Comparison of ENCODE assay signal across 8 cellular contexts in the genomic region with DNA sequence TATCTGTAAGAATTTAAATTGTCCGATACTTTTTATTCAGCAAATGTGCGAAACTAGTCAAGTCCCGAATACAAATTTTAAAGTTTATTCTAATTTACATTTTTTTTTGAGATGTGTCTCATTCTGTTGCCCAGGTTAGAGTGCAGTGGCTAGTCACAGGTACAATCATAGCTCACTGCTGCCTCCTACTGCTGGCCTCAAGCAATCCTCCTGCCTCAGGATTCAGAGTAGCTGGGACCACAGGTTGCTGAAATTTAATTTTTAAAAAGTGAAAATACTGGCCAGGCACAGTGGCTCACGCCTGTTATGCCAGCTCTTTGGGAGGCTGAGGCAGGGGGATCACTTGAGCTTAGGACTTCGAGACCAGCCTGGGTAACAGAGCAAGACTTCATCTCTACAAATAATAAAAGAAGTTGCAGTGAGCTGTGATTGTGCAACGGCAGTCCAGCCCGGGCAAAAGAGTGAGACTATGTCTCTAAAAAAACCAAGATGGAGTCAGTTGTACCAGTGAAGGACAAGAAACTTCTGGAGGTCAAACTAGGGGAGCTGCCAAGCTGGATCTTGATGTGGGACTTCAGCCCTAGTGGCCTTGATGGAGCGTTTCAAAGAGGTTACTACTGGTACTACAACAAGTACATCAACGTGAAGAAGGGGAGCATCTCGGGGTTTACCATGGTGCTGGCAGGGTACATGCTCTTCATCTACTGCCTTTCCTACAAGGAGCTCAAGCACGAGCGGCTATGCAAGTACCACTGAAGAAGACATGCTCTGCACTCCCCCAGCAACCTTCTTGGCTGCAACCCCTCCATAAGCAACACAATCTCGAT. TPM values are rescaled to one million over a fixed set of nuclear protein-coding genes. Genes with fewer than 3 reads are reported as not detected.
A peak's percentile ranks its signal among the peaks of the same experiment; 100 is the strongest.
DNase-seq lines count a peak whose midpoint lies in the region; ATAC-seq and TF ChIP-seq lines count a peak whose summit lies in the region.

No MANE protein-coding gene starts in this region.

- peaks cover 33% of the 10 kb centered on the region for H3K79me2 ChIP-seq in DND-41 (ENCODE audit: insufficient read depth, low read length)

- no peaks in the 10 kb centered on the region; the same call in 1 of the 2 replicates for H4K20me1 ChIP-seq in DND-41 (ENCODE audit: insufficient read depth, low read length)

- peak; percentile 74 for ATAC-seq in DND-41 (ENCODE audit: insufficient read depth, low read depth)
- ATAC-seq in gastroesophageal sphincter = no peak
- no peak for ATAC-seq in HG02938 (IDR thresholded peaks at IDR 0.05; ENCODE audit: unreplicated experiment)
- ATAC-seq in GM18498 (IDR thresholded peaks at IDR 0.05; ENCODE audit: unreplicated experiment) = no peak
- ATAC-seq in GM18861 (IDR thresholded peaks at IDR 0.05; ENCODE audit: unreplicated experiment) = no peak

- TF ChIP-seq CTCF in DND-41 (IDR thresholded peaks at IDR 0.05; ENCODE audit: borderline replicate concordance, extremely low read depth, low read length, poor library complexity, severe bottlenecking) = peak; percentile 71
- TF ChIP-seq CTCF in gastroesophageal sphincter (IDR thresholded peaks at IDR 0.05) = peak; percentile 21 to 48 (median 40)

- H3K27ac ChIP-seq in DND-41 (ENCODE audit: low read length) (no peak overlapping the region), gastroesophageal sphincter (no peak overlapping the region)

- H3K9ac ChIP-seq in DND-41 (ENCODE audit: low read depth, low read length) = no peak overlapping the region

- H3K36me3 ChIP-seq in DND-41 (ENCODE audit: insufficient read depth, low read length) (peaks cover 40% of the 10 kb centered on the region), gastroesophageal sphincter (peaks cover 2 to 56% of the 10 kb centered on the region in 2 donors)

- no peaks in the 10 kb centered on the region for H3K9me3 ChIP-seq in DND-41 (ENCODE audit: insufficient read depth, low read length, severe bottlenecking)
- no peaks in the 10 kb centered on the region for H3K9me3 ChIP-seq in gastroesophageal sphincter

- H2AFZ ChIP-seq in DND-41 (ENCODE audit: low read depth, low read length) = no peak overlapping the region

- TF ChIP-seq EP300 in gastroesophageal sphincter (IDR thresholded peaks at IDR 0.05) = no peak

- H3K4me3 ChIP-seq in DND-41 (ENCODE audit: low read depth in 1 of 2, low read length in 2 of 2) = no peak overlapping the region
- no peak overlapping the region for H3K4me3 ChIP-seq in gastroesophageal sphincter

- TF ChIP-seq POLR2A in gastroesophageal sphincter (IDR thresholded peaks at IDR 0.05) = no peak

- peaks cover 30% of the 10 kb centered on the region for H3K4me1 ChIP-seq in DND-41 (ENCODE audit: insufficient read depth, low read length)
- H3K4me1 ChIP-seq in gastroesophageal sphincter = peaks cover 0 to 35% (median 10%) of the 10 kb centered on the region in 3 donors

- DNase-seq in DND-41 = peak; percentile 63
- peak; percentile 44 for DNase-seq in MV-4-11 (lab: John Stamatoyannopoulos, UW)
- DNase-seq in activated T-cell treated with anti-CD3 and anti-CD28 coated beads for 1 hour (ENCODE audit: low read depth) = peak; percentile 31
- peak; percentile 44 for DNase-seq in stimulated activated CD4-positive, alpha-beta T cell treated with anti-CD3 and anti-CD28 coated beads, Interleukin-4, amount 100 ng/mL, for 24 hours

- H3K27me3 ChIP-seq in DND-41 (ENCODE audit: insufficient read depth, low read length, poor library complexity) (no peaks in the 10 kb centered on the region), gastroesophageal sphincter (no peaks in the 10 kb centered on the region)

- 84 to 90% methylated on average over 7 to 9 of the region's 13 CpGs for WGBS in gastroesophageal sphincter (ENCODE audit: low coverage in 1 of 2), 2 donors

- H3K4me2 ChIP-seq in DND-41 (ENCODE audit: insufficient read depth, low read length) = no peak overlapping the region

RNA-seq across cellular contexts. Expression of a gene that starts 5.6 kb away (rescaled TPM):
- 10 to 100 TPM in 1 of 4 donors, 1 to 10 TPM in 3; 1.4 to 12.6 (median 6.6) TPM for total RNA-seq in gastroesophageal sphincter

RNA-seq across cellular contexts. Expression of a gene that starts 14.8 kb away (rescaled TPM):
- 100 to 1,000 TPM; 585 to 908 (median 632) TPM for total RNA-seq in gastroesophageal sphincter

RNA-seq across cellular contexts. Expression of a gene that starts 15.5 kb away (rescaled TPM):
- 10 to 100 TPM; 18.6 to 52.0 (median 33.2) TPM for total RNA-seq in gastroesophageal sphincter

RNA-seq across cellular contexts. Expression of a gene that starts 42.3 kb away (rescaled TPM):
- 10 to 100 TPM in 1 of 4 donors, 1 to 10 TPM in 2, not detected in 1; 3.5 to 10.1 (median 7.3) TPM for total RNA-seq in gastroesophageal sphincter
